Comparison of ENCODE assay signal across 6 cellular contexts in the genomic region with DNA sequence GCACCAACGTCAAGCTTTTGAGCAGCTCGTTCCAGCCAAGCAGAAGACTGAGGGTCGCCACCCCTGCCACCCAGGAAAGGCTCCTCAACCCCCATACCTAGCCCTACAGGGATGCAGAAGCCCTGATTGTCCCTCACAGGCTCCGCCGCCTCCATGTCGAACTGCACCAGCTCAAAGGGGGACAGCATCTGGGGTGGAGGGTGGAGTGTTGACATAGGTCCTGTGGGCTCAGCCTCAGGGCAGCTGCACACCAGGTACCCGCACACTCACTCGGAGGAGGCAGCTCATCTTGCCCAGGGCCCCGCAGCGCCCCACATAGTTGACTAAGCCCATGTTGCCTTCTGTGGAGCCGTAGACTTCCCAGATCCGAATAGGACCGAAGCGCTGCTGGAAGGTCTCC. TPM values are rescaled to one million over a fixed set of nuclear protein-coding genes. Genes with fewer than 3 reads are reported as not detected.
DNase-seq lines count a peak whose midpoint lies in the region; ATAC-seq and TF ChIP-seq lines count a peak whose summit lies in the region.

No MANE protein-coding gene starts in this region.

- peak overlapping the region; percentile 19 for H3K23ac ChIP-seq in mesendoderm (ENCODE audit: low read length)

- H3K27me3 Mint-ChIP-seq in activated naive CD8-positive, alpha-beta T cell treated with anti-CD3 and anti-CD28 coated beads for 36 hours = no peaks in the 10 kb centered on the region

- H4K8ac ChIP-seq in mesendoderm (ENCODE audit: low read depth, low read length) = no peak overlapping the region

- intact Hi-C loops in head of caudate nucleus (cut with DNase I) = no loop called here

- H3K4me3 ChIP-seq in DND-41 (ENCODE audit: low read depth in 1 of 2, low read length in 2 of 2) = peak overlapping the region in 1 of 2 experiments; percentile 83; a peak in 2 of 4 replicates
- no peak overlapping the region for H3K4me3 ChIP-seq in mesendoderm (ENCODE audit: low read length)

- H3K18ac ChIP-seq in mesendoderm (ENCODE audit: low read length) = no peak overlapping the region

- no peak overlapping the region for H2BK120ac ChIP-seq in mesendoderm (ENCODE audit: low read depth, low read length)

- no peak overlapping the region for H3K4ac ChIP-seq in mesendoderm (ENCODE audit: low read depth, low read length)

- H3K4me3 Mint-ChIP-seq in activated naive CD8-positive, alpha-beta T cell treated with anti-CD3 and anti-CD28 coated beads for 36 hours = peak overlapping the region; percentile 95

- H3K4me2 ChIP-seq in DND-41 (ENCODE audit: insufficient read depth, low read length) (peak overlapping the region; percentile 98), mesendoderm (ENCODE audit: low read length) (peak overlapping the region; percentile 97)

- H3K27ac Mint-ChIP-seq in activated naive CD8-positive, alpha-beta T cell treated with anti-CD3 and anti-CD28 coated beads for 36 hours = no peak overlapping the region

- H2BK15ac ChIP-seq in mesendoderm (replicated peaks; ENCODE audit: low read depth) = no peak overlapping the region

- peak overlapping the region; percentile 72 for H3K9ac ChIP-seq in DND-41 (ENCODE audit: low read depth, low read length)
- peak overlapping the region; percentile 89 for H3K9ac ChIP-seq in mesendoderm (ENCODE audit: low read length)

- H4K20me1 ChIP-seq in DND-41 (ENCODE audit: insufficient read depth, low read length) = no peaks in the 10 kb centered on the region

- H4K5ac ChIP-seq in mesendoderm (ENCODE audit: low read length) = no peak overlapping the region

- H2AFZ ChIP-seq in DND-41 (ENCODE audit: low read depth, low read length) = no peak overlapping the region

- peaks cover 18% of the 10 kb centered on the region for H3K4me1 Mint-ChIP-seq in activated naive CD8-positive, alpha-beta T cell treated with anti-CD3 and anti-CD28 coated beads for 36 hours

- WGBS in mesendoderm (ENCODE audit: extremely low coverage, insufficient coverage, low lambda C conversion rate) = no CpG with 5 or more reads among the region's 14 CpGs

- no peaks in the 10 kb centered on the region for H3K9me3 ChIP-seq in DND-41 (ENCODE audit: insufficient read depth, low read length, severe bottlenecking)

- H3K36me3 ChIP-seq in DND-41 (ENCODE audit: insufficient read depth, low read length) = no peaks in the 10 kb centered on the region
- no peaks in the 10 kb centered on the region for H3K36me3 ChIP-seq in mesendoderm (ENCODE audit: control insufficient read depth, insufficient read depth, low read length)

- DNase-seq in DND-41 (no peak), mesendoderm (no peak), head of caudate nucleus (no peak)
- DNase-seq in activated naive CD8-positive, alpha-beta T cell treated with anti-CD3 and anti-CD28 coated beads for 36 hours = no peak

- H2AK5ac ChIP-seq in mesendoderm (ENCODE audit: low read length) = no peak overlapping the region

- ATAC-seq in DND-41 (ENCODE audit: insufficient read depth, low read depth) (no peak), GM21717 (IDR thresholded peaks at IDR 0.05; ENCODE audit: unreplicated experiment) (no peak), HG02973 (IDR thresholded peaks at IDR 0.05; ENCODE audit: unreplicated experiment) (no peak)

- no peak overlapping the region for H3K27ac ChIP-seq in DND-41 (ENCODE audit: low read length)
- H3K27ac ChIP-seq in mesendoderm (ENCODE audit: low read depth, low read length) = no peak overlapping the region

- TF ChIP-seq CTCF in DND-41 (IDR thresholded peaks at IDR 0.05; ENCODE audit: borderline replicate concordance, extremely low read depth, low read length, poor library complexity, severe bottlenecking) = no peak

- peaks cover 4% of the 10 kb centered on the region for H3K79me1 ChIP-seq in mesendoderm (ENCODE audit: low read length)

- peaks cover 8% of the 10 kb centered on the region for H3K9me3 Mint-ChIP-seq in activated naive CD8-positive, alpha-beta T cell treated with anti-CD3 and anti-CD28 coated beads for 36 hours

- H3K4me1 ChIP-seq in DND-41 (ENCODE audit: insufficient read depth, low read length) = peaks cover 38% of the 10 kb centered on the region
- no peaks in the 10 kb centered on the region for H3K4me1 ChIP-seq in mesendoderm (ENCODE audit: control insufficient read depth, low read depth, low read length)

- H3K79me2 ChIP-seq in DND-41 (ENCODE audit: insufficient read depth, low read length) = peaks cover 22% of the 10 kb centered on the region
- no peaks in the 10 kb centered on the region for H3K79me2 ChIP-seq in mesendoderm (ENCODE audit: control insufficient read depth, insufficient read depth, low read length)

- H3K27me3 ChIP-seq in DND-41 (ENCODE audit: insufficient read depth, low read length, poor library complexity) (no peaks in the 10 kb centered on the region), mesendoderm (ENCODE audit: insufficient read depth, low read length, poor library complexity) (no peaks in the 10 kb centered on the region)

- peaks cover 9% of the 10 kb centered on the region for H3K36me3 Mint-ChIP-seq in activated naive CD8-positive, alpha-beta T cell treated with anti-CD3 and anti-CD28 coated beads for 36 hours

- H3K56ac ChIP-seq in mesendoderm (ENCODE audit: low read length) = peak overlapping the region; percentile 99

- H2BK5ac ChIP-seq in mesendoderm (ENCODE audit: low read length) = no peak overlapping the region

RNA-seq across cellular contexts. Expression of a gene that starts 11.6 kb away (rescaled TPM):
- total RNA-seq in activated naive CD8-positive, alpha-beta T cell treated with anti-CD3 and anti-CD28 coated beads for 36 hours = 10 to 100 TPM; 23.4 to 28.0 TPM
- 18.3 TPM for polyA plus RNA-seq in mesendoderm (2013, experiment 1 of 2)
- 16.9 TPM for polyA plus RNA-seq in mesendoderm (2013, experiment 2 of 2)

RNA-seq across cellular contexts. Expression of a gene that starts 19.4 kb away (rescaled TPM):
- 10 to 100 TPM; 11.1 to 11.8 TPM for total RNA-seq in activated naive CD8-positive, alpha-beta T cell treated with anti-CD3 and anti-CD28 coated beads for 36 hours
- 13.0 TPM for polyA plus RNA-seq in mesendoderm (2013, experiment 1 of 2)
- 12.6 TPM for polyA plus RNA-seq in mesendoderm (2013, experiment 2 of 2)

RNA-seq across cellular contexts. Expression of a gene that starts 24.1 kb away (rescaled TPM):
- 1 to 10 TPM; 4.2 to 5.3 TPM for total RNA-seq in activated naive CD8-positive, alpha-beta T cell treated with anti-CD3 and anti-CD28 coated beads for 36 hours
- polyA plus RNA-seq in mesendoderm (2013, experiment 1 of 2) = 1.8 TPM
- 1.8 TPM for polyA plus RNA-seq in mesendoderm (2013, experiment 2 of 2)

RNA-seq across cellular contexts. Expression of a gene that starts 33.4 kb away (rescaled TPM):
- total RNA-seq in activated naive CD8-positive, alpha-beta T cell treated with anti-CD3 and anti-CD28 coated beads for 36 hours = 10 to 100 TPM; 12.8 to 13.7 TPM
- polyA plus RNA-seq in mesendoderm (2013, experiment 1 of 2) = 3.3 TPM
- polyA plus RNA-seq in mesendoderm (2013, experiment 2 of 2) = 4.1 TPM

RNA-seq across cellular contexts. Expression of a gene that starts 43.6 kb away (rescaled TPM):
- total RNA-seq in activated naive CD8-positive, alpha-beta T cell treated with anti-CD3 and anti-CD28 coated beads for 36 hours = 100 to 1,000 TPM; 671 to 701 TPM
- 1,044 TPM for polyA plus RNA-seq in mesendoderm (2013, experiment 1 of 2)
- 1,033 TPM for polyA plus RNA-seq in mesendoderm (2013, experiment 2 of 2)
